27 cellular contexts compared by ENCODE assay signal in the genomic region with DNA sequence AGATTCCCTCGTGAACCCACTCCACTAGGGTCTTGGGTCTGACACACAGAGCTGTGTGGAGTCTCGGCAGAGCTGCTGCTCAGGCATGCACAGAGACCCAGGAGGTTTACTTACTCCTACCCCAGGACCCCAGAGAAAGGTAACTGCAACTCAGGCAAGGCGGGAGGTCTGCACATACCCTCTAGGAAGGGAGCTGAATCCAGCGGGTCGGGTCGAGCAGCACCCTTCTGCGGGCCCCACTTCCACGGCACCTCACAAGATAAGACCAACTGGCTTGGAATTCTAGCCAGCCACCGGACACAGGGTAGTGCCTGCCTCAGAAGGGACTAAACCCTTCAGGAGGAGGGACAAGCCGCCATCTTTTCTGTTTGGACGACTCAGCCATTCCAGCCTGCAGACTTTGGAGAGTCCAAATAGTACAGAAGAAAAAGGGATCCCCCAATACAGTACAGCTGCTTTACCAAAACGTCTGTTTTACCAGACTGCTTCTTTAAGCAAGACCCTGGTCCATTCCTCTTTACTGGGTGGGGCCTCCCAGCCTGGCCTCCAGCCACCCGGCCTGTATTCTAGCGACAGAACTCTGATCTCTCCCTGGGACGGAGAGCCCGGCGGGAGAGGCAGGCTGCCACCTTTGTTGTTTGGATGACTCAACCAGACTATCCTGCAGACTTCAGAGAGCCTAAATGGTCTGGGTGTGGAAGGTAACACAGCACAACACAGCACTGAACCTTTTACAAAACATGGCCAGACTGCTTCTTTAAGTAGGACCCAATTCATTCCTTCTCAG.
"Had no signal": no experiment of that assay in that cellular context is flagged by ENCODE, and none has a peak within 500 bp of the region (broad histone marks: within the 10 kb centered on the region; RNA-seq: fewer than 3 reads in every experiment).

No MANE protein-coding gene starts in this region.

- FAIRE-seq: endothelial cell of umbilical vein, islet of Langerhans, small intestine had no signal

- H3K27ac Mint-ChIP-seq: memory B cell; mesothelial cell of epicardium; naive B cell; natural killer cell treated with Interleukin-12 subunit alpha and Interleukin-12 subunit beta and Interleukin-15 and Interleukin-18, amount 100 ng/mL, for 72 hours; progenitor cell of endocrine pancreas had no signal

- H3K9me3 ChIP-seq: esophagus muscularis mucosa, gastroesophageal sphincter, heart left ventricle, right lobe of liver, stomach, tibial artery had no signal

- H3K9ac ChIP-seq: parathyroid adenoma had no signal

- H3K4me1 Mint-ChIP-seq: memory B cell, mesothelial cell of epicardium, naive B cell, neural crest cell had no signal

- ATAC-seq: foreskin keratinocyte, gastroesophageal sphincter, heart left ventricle, left lobe of liver, mucosa of descending colon, right lobe of liver had no signal

- H3K9me3 Mint-ChIP-seq: memory B cell had no signal

- H3K4me1 ChIP-seq: esophagus muscularis mucosa, foreskin keratinocyte, gastroesophageal sphincter, heart left ventricle, parathyroid adenoma, right lobe of liver, stomach, tibial artery had no signal

- H3K27ac ChIP-seq: coronary artery, esophagus muscularis mucosa, foreskin keratinocyte, gastroesophageal sphincter, heart left ventricle, parathyroid adenoma, right lobe of liver, stomach, tibial artery had no signal

- H3K4me3 Mint-ChIP-seq: memory B cell; mesothelial cell of epicardium; naive B cell; natural killer cell treated with Interleukin-12 subunit alpha and Interleukin-12 subunit beta and Interleukin-15 and Interleukin-18, amount 100 ng/mL, for 72 hours; neural crest cell had no signal

- DNase-seq: dermis blood vessel endothelial cell; effector memory CD4-positive, alpha-beta T cell; foreskin keratinocyte; heart left ventricle; hippocampal formation; mucosa of descending colon; naive B cell; right lobe of liver; small intestine; stimulated activated CD4-positive, alpha-beta T cell treated with anti-CD3 and anti-CD28 coated beads, Interleukin-15, amount 100 ng/mL, for 24 hours; stimulated activated CD4-positive, alpha-beta T cell treated with anti-CD3 and anti-CD28 coated beads, Interleukin-2, amount 100 ng/mL, for 48 hours; stimulated activated naive CD4-positive, alpha-beta T cell; stomach; tibial artery had no signal

- H3K36me3 ChIP-seq: esophagus muscularis mucosa, gastroesophageal sphincter, heart left ventricle, right lobe of liver, stomach, tibial artery had no signal

- H3K36me3 Mint-ChIP-seq: memory B cell; mesothelial cell of epicardium; naive B cell; natural killer cell treated with Interleukin-12 subunit alpha and Interleukin-12 subunit beta and Interleukin-15 and Interleukin-18, amount 100 ng/mL, for 72 hours had no signal

- H3K4me3 ChIP-seq: coronary artery, esophagus muscularis mucosa, gastroesophageal sphincter, heart left ventricle, lung, mucosa of descending colon, right lobe of liver, stomach, tibial artery had no signal

- H3K27me3 Mint-ChIP-seq: memory B cell; natural killer cell treated with Interleukin-12 subunit alpha and Interleukin-12 subunit beta and Interleukin-15 and Interleukin-18, amount 100 ng/mL, for 72 hours; progenitor cell of endocrine pancreas had no signal
